In the genomic region with DNA sequence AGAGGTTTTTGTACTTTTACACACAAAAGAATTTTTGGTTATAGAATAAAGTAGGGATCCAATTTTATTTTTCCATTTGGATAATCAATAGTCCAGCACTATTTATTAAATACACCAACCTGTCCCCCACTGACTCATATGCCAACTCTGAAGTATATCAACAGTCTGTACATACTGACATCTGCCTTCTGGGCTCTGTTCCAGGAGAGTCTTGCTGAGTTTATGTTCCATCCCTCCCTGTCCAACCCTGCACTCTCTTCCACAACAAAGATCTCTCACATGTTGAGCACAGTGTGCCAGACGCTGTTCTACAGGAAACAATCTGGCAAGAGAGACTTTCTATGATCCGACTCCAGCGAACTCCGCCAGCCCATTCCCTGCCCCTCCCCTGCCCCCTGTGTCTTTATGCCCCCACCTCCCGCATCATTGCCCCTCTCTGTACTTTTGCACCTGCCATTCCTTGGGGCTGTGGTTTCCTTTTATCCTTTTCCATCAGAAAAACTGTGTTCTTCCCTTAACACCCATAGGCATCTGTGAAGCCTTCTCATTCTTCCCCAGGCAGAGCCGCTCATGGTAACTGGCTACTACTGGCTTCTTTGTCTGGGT, we compare ENCODE assay signal across 11 cellular contexts. TPM values are rescaled to one million over a fixed set of nuclear protein-coding genes. Genes with fewer than 3 reads are reported as not detected.
DNase-seq lines count a peak whose midpoint lies in the region; TF ChIP-seq lines count a peak whose summit lies in the region.
"Had no signal": no experiment of that assay in that cellular context is flagged by ENCODE, and none has a peak within 500 bp of the region (broad histone marks: within the 10 kb centered on the region; RNA-seq: fewer than 3 reads in every experiment).

No MANE protein-coding gene starts in this region.

- H3K27me3 ChIP-seq in esophagus squamous epithelium, result peaks cover 0 to 91% (median 2%) of the 10 kb centered on the region in 4 donors

- peaks cover 0 to 13% (median 0%) of the 10 kb centered on the region in 3 donors for H3K4me1 ChIP-seq in esophagus squamous epithelium

- peaks cover 0 to 8% (median 0%) of the 10 kb centered on the region in 3 donors for H3K9me3 ChIP-seq in esophagus squamous epithelium

- intact Hi-C loops in esophagus squamous epithelium (cut with DNase I), result no loop called here

- DNase-seq in DMS 273 (lab: John Stamatoyannopoulos, UW; ENCODE audit: unreplicated experiment) (peak; percentile 99), NCI-H2081 (lab: John Stamatoyannopoulos, UW) (peak; percentile 88 to 97), astrocyte of the spinal cord (ENCODE audit: low read depth, low spot score) (peak; percentile 83), medulla oblongata (ENCODE audit: extremely low spot score) (peak; percentile 18), esophagus squamous epithelium (lab: John Stamatoyannopoulos, UW) (no peak), putamen (ENCODE audit: low spot score) (no peak), cortex of kidney (lab: John Stamatoyannopoulos, UW) (no peak)
- no peak for DNase-seq in stimulated activated CD4-positive, alpha-beta T cell treated with anti-CD3 and anti-CD28 coated beads, Interleukin-4, amount 100 ng/mL, for 24 hours
- DNase-seq: activated CD4-positive, CD25-positive, alpha-beta regulatory T cell treated with anti-CD3 and anti-CD28 coated beads, Interleukin-2, amount 50 U/mL, for 72 hours; effector memory CD4-positive, alpha-beta T cell; stimulated activated naive B cell treated with anti-CD40 and anti-IgM and Interleukin-4, amounts not matched to agents 10 μg/mL and 1 μg/mL and 100 μg/mL, for 72 hours had no signal

- no peak for TF ChIP-seq CTCF in astrocyte of the spinal cord (IDR thresholded peaks at IDR 0.05; ENCODE audit: low read depth, low read length)
- TF ChIP-seq CTCF in esophagus squamous epithelium (IDR thresholded peaks at IDR 0.05), result no peak

- no peaks in the 10 kb centered on the region for H3K36me3 ChIP-seq in esophagus squamous epithelium

- no peak for TF ChIP-seq POLR2A in esophagus squamous epithelium (IDR thresholded peaks at IDR 0.05)

- H3K27ac ChIP-seq in esophagus squamous epithelium, result no peak overlapping the region

- in situ Hi-C loops in astrocyte of the spinal cord (cut with HindIII; ENCODE audit: low sequenced_read_pairs), result no loop called here

- no peak overlapping the region for H3K4me3 ChIP-seq in astrocyte of the spinal cord (ENCODE audit: low read depth, low read length)
- no peak overlapping the region for H3K4me3 ChIP-seq in esophagus squamous epithelium

- WGBS in esophagus squamous epithelium, 2 donors, result 9 to 10% methylated on average over 6 of the region's 6 CpGs

RNA-seq across cellular contexts. Expression of gene LACTBL1, which starts 3.3 kb away (rescaled TPM):
- not detected for total RNA-seq in esophagus squamous epithelium

RNA-seq across cellular contexts. Expression of gene TEX46, which starts 46.3 kb away (rescaled TPM):
- not detected for total RNA-seq in esophagus squamous epithelium

RNA-seq across cellular contexts. Expression of gene KDM1A, which starts 49.9 kb away (rescaled TPM):
- 10 to 100 TPM; 37.8 to 64.1 (median 62.3) TPM for total RNA-seq in esophagus squamous epithelium

Comparison
In these comparisons a context has a peak if more than half of its experiments do, and no peak if none do; other contexts are left out.
1. DNase-seq: peak in DMS 273 (single experiment), NCI-H2081 (2 of 2), astrocyte of the spinal cord (single experiment) and medulla oblongata (single experiment); none in esophagus squamous epithelium (single experiment), stimulated activated CD4-positive, alpha-beta T cell treated with anti-CD3 and anti-CD28 coated beads, Interleukin-4, amount 100 ng/mL, for 24 hours (single experiment), putamen (single experiment) and cortex of kidney (single experiment).